ENCODE assay signal across 1 cellular context in genomic region chr7:13990984-13991790, GRCh38.
TF ChIP-seq lines count a peak whose summit lies in the region.

No MANE protein-coding gene starts in this region.

TF ChIP-seq in HepG2, 621 proteins besides CTCF, POLR2A, EP300 and RAD21 (continued from another document and continues in another):
- peak; percentile 27; the same call in 1 of the 2 replicates for TF ChIP-seq ZNF687 (CRISPR knock-in tag; IDR thresholded peaks at IDR 0.05)
- no peak for TF ChIP-seq SOX6 (IDR thresholded peaks at IDR 0.05)
- TF ChIP-seq SOX6 (CRISPR knock-in tag; IDR thresholded peaks at IDR 0.05): peak; percentile 36; the same call in 1 of the 2 replicates
- TF ChIP-seq SP1 (IDR thresholded peaks at IDR 0.05): no peak
- peak; percentile 61; the same call in 1 of the 2 replicates for TF ChIP-seq SP1 (CRISPR knock-in tag; IDR thresholded peaks at IDR 0.05)
- TF ChIP-seq REL (CRISPR knock-in tag; conservative IDR thresholded peaks at IDR 0.05): no peak
- 0 out of 2 replicates have a peak, but pooled peaks have one; percentile 20 for TF ChIP-seq MYPOP (CRISPR knock-in tag; IDR thresholded peaks at IDR 0.05)
- TF ChIP-seq NFYB (CRISPR knock-in tag; IDR thresholded peaks at IDR 0.05): peak; percentile 70; the same call in 1 of the 2 replicates
- peak; percentile 28; the same call in 1 of the 2 replicates for TF ChIP-seq ZNF574 (CRISPR knock-in tag; IDR thresholded peaks at IDR 0.05)
- no peak for TF ChIP-seq PRDM4 (CRISPR knock-in tag; IDR thresholded peaks at IDR 0.05; ENCODE audit: borderline replicate concordance)
- TF ChIP-seq, protein P1, sequence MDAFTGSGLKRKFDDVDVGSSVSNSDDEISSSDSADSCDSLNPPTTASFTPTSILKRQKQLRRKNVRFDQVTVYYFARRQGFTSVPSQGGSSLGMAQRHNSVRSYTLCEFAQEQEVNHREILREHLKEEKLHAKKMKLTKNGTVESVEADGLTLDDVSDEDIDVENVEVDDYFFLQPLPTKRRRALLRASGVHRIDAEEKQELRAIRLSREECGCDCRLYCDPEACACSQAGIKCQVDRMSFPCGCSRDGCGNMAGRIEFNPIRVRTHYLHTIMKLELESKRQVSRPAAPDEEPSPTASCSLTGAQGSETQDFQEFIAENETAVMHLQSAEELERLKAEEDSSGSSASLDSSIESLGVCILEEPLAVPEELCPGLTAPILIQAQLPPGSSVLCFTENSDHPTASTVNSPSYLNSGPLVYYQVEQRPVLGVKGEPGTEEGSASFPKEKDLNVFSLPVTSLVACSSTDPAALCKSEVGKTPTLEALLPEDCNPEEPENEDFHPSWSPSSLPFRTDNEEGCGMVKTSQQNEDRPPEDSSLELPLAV (CRISPR knock-in tag; conservative IDR thresholded peaks at IDR 0.05; ENCODE audit: low read depth): no peak
- no peak for TF ChIP-seq ZNF138 (CRISPR knock-in tag; IDR thresholded peaks at IDR 0.05; ENCODE audit: low read depth)
- no peak for TF ChIP-seq KDM5A (IDR thresholded peaks at IDR 0.05; ENCODE audit: borderline replicate concordance, low read length)
- no peak for TF ChIP-seq YEATS2 (CRISPR knock-in tag; IDR thresholded peaks at IDR 0.05; ENCODE audit: borderline replicate concordance)
- no peak for TF ChIP-seq THAP9 (CRISPR knock-in tag; IDR thresholded peaks at IDR 0.05; ENCODE audit: borderline replicate concordance)
- no peak for TF ChIP-seq ZNF34 (CRISPR knock-in tag; IDR thresholded peaks at IDR 0.05; ENCODE audit: borderline replicate concordance)
- peak; percentile 23; the same call in 1 of the 2 replicates for TF ChIP-seq CCDC6 (CRISPR knock-in tag; IDR thresholded peaks at IDR 0.05)
- TF ChIP-seq NFRKB (IDR thresholded peaks at IDR 0.05): no peak
- no peak for TF ChIP-seq ZNF782 (CRISPR knock-in tag; IDR thresholded peaks at IDR 0.05; ENCODE audit: borderline replicate concordance)
- no peak for TF ChIP-seq ZNF451 (CRISPR knock-in tag; IDR thresholded peaks at IDR 0.05)
- TF ChIP-seq, protein P2, sequence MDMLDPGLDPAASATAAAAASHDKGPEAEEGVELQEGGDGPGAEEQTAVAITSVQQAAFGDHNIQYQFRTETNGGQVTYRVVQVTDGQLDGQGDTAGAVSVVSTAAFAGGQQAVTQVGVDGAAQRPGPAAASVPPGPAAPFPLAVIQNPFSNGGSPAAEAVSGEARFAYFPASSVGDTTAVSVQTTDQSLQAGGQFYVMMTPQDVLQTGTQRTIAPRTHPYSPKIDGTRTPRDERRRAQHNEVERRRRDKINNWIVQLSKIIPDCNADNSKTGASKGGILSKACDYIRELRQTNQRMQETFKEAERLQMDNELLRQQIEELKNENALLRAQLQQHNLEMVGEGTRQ (IDR thresholded peaks at IDR 0.05; ENCODE audit: low read depth, low read length): peak; percentile 46
- TF ChIP-seq, protein P2 (CRISPR knock-in tag; IDR thresholded peaks at IDR 0.05; ENCODE audit: borderline replicate concordance): peak; percentile 65; the same call in 1 of the 2 replicates
- no peak for TF ChIP-seq RORA (CRISPR knock-in tag; IDR thresholded peaks at IDR 0.05)
- no peak for TF ChIP-seq ZNF672 (CRISPR knock-in tag; IDR thresholded peaks at IDR 0.05)
- TF ChIP-seq LBX2 (CRISPR knock-in tag; IDR thresholded peaks at IDR 0.05; ENCODE audit: borderline replicate concordance): no peak
- no peak for TF ChIP-seq KDM3A (CRISPR knock-in tag; IDR thresholded peaks at IDR 0.05; ENCODE audit: low read depth)
- TF ChIP-seq, protein P3, sequence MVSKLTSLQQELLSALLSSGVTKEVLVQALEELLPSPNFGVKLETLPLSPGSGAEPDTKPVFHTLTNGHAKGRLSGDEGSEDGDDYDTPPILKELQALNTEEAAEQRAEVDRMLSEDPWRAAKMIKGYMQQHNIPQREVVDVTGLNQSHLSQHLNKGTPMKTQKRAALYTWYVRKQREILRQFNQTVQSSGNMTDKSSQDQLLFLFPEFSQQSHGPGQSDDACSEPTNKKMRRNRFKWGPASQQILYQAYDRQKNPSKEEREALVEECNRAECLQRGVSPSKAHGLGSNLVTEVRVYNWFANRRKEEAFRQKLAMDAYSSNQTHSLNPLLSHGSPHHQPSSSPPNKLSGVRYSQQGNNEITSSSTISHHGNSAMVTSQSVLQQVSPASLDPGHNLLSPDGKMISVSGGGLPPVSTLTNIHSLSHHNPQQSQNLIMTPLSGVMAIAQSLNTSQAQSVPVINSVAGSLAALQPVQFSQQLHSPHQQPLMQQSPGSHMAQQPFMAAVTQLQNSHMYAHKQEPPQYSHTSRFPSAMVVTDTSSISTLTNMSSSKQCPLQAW (CRISPR knock-in tag; IDR thresholded peaks at IDR 0.05): no peak
- no peak for TF ChIP-seq SKIL (CRISPR knock-in tag; IDR thresholded peaks at IDR 0.05; ENCODE audit: borderline replicate concordance)
- no peak for TF ChIP-seq ZBTB34 (CRISPR knock-in tag; IDR thresholded peaks at IDR 0.05)
